1 cellular context compared by ENCODE assay signal in genomic region chr1:185305419-185305818, GRCh38.
A peak's percentile ranks its signal among the peaks of the same experiment; 100 is the strongest.
TF ChIP-seq lines count a peak whose summit lies in the region.

No MANE protein-coding gene starts in this region.

TF ChIP-seq in K562, 482 proteins besides CTCF, POLR2A, EP300 and RAD21:
- TF ChIP-seq RFX1 (IDR thresholded peaks at IDR 0.05): peak; percentile 31; the same call in 1 of the 2 replicates
- TF ChIP-seq ZBTB43 (CRISPR knock-in tag; IDR thresholded peaks at IDR 0.05): no peak
